Comparison of ENCODE assay signal across 9 cellular contexts in genomic region chr16:88442811-88443576, GRCh38. TPM values are rescaled to one million over a fixed set of nuclear protein-coding genes. Genes with fewer than 3 reads are reported as not detected.
DNase-seq lines count a peak whose midpoint lies in the region; ATAC-seq and TF ChIP-seq lines count a peak whose summit lies in the region.
"Had no signal": no experiment of that assay in that cellular context is flagged by ENCODE, and none has a peak within 500 bp of the region (broad histone marks: within the 10 kb centered on the region; RNA-seq: fewer than 3 reads in every experiment).

No MANE protein-coding gene starts in this region.

- no peaks in the 10 kb centered on the region for H3K9me3 Mint-ChIP-seq in activated T-helper 17 cell treated with anti-CD3 and anti-CD28 coated beads, Interleukin-2, amount 50 U/mL, for 72 hours
- H3K9me3 Mint-ChIP-seq: dendritic cell treated with granulocyte-macrophage colony-stimulating factor and Interleukin-4, amounts not matched to agents 40 ng/mL and 50 ng/mL, for 4 days had no signal

- CTCF ChIA-PET in GM10248 (lab: Yijun Ruan, JAX), result interaction anchor here (0.6 to 1.8 kb wide), 9 partner anchors 8 to 128 kb away, joined by 3 to 7 read pairs (median 4); partner anchors contain the start of genes ZC3H18 and ZFPM1

- no peaks in the 10 kb centered on the region for H3K4me1 Mint-ChIP-seq in activated T-helper 17 cell treated with anti-CD3 and anti-CD28 coated beads, Interleukin-2, amount 50 U/mL, for 72 hours

- in situ Hi-C loops in transverse colon (cut with MboI; ENCODE audit: low pct_ligation_motif_present in 1 of 4, low pct_unique_long_range_greater_than_20kb in 1 of 4, low sequenced_read_pairs in 3 of 4), result loop anchor here in 2 of 4 donors (10.0 to 25.0 kb wide), 2 partner anchors 82 to 119 kb away; partner anchors contain the start of gene ZC3H18 (in 1 of the 2)

- H3K4me3 ChIP-seq in fibroblast of villous mesenchyme (ENCODE audit: low read depth, low read length) (no peak overlapping the region), transverse colon (no peak overlapping the region)

- intact Hi-C loops in transverse colon (cut with DNase I; ENCODE audit: low total_unique reads), result loop anchor here (2.0 to 5.0 kb wide), 2 partner anchors 84 to 119 kb away; no protein-coding TSS in a partner anchor

- no peaks in the 10 kb centered on the region for H3K27me3 Mint-ChIP-seq in activated T-helper 17 cell treated with anti-CD3 and anti-CD28 coated beads, Interleukin-2, amount 50 U/mL, for 72 hours

- H3K36me3 Mint-ChIP-seq in activated T-helper 17 cell treated with anti-CD3 and anti-CD28 coated beads, Interleukin-2, amount 50 U/mL, for 72 hours (ENCODE audit: low read depth), result no peaks in the 10 kb centered on the region

- H3K27me3 ChIP-seq in transverse colon, result peaks cover 21% of the 10 kb centered on the region

- peaks cover 0 to 3% (median 1%) of the 10 kb centered on the region in 4 donors for H3K4me1 ChIP-seq in transverse colon

- WGBS in transverse colon (ENCODE audit: low coverage in 1 of 2), 2 donors, result 22% methylated on average over 36 of the region's 37 CpGs; no CpG with 5 or more reads in 1 of the 2 donors

- DNase-seq in GM10248 (ENCODE audit: extremely low spot score) (peak; percentile 92), HT1080 (ENCODE audit: low read depth) (peak; percentile 64), RPMI7951 (ENCODE audit: low read depth) (peak; percentile 60), fibroblast of villous mesenchyme (ENCODE audit: low read depth) (peak; percentile 60), omental fat pad (ENCODE audit: low spot score) (peak; percentile 46), transverse colon (peak; percentile 83)

- no peak overlapping the region for H3K27ac Mint-ChIP-seq in activated T-helper 17 cell treated with anti-CD3 and anti-CD28 coated beads, Interleukin-2, amount 50 U/mL, for 72 hours
- H3K27ac Mint-ChIP-seq: dendritic cell treated with granulocyte-macrophage colony-stimulating factor and Interleukin-4, amounts not matched to agents 40 ng/mL and 50 ng/mL, for 4 days had no signal

- TF ChIP-seq CTCF in GM10248 (IDR thresholded peaks at IDR 0.05; ENCODE audit: control extremely low read depth, extremely low read depth, low read depth, missing control alignments) (peak; percentile 98), fibroblast of villous mesenchyme (IDR thresholded peaks at IDR 0.05; ENCODE audit: insufficient read depth, low read depth, low read length) (peak; percentile 85), omental fat pad (IDR thresholded peaks at IDR 0.05) (peak in 1 of 3 donors; percentile 86), transverse colon (IDR thresholded peaks at IDR 0.05) (peak; percentile 94 to 99 (median 96))

- ATAC-seq in activated T-helper 17 cell treated with anti-CD3 and anti-CD28 coated beads, Interleukin-2, amount 50 U/mL, for 72 hours (replicated peaks), result peak; percentile 96
- ATAC-seq in omental fat pad (ENCODE audit: low FRiP score) (peak; percentile 80), GM19035 (IDR thresholded peaks at IDR 0.05; ENCODE audit: unreplicated experiment) (no peak)

- TF ChIP-seq POLR2A in transverse colon (IDR thresholded peaks at IDR 0.05), result no peak

- H3K4me3 Mint-ChIP-seq in activated T-helper 17 cell treated with anti-CD3 and anti-CD28 coated beads, Interleukin-2, amount 50 U/mL, for 72 hours, result peak overlapping the region; percentile 35
- H3K4me3 Mint-ChIP-seq: dendritic cell treated with granulocyte-macrophage colony-stimulating factor and Interleukin-4, amounts not matched to agents 40 ng/mL and 50 ng/mL, for 4 days had no signal

- no peaks in the 10 kb centered on the region for H3K9me3 ChIP-seq in transverse colon

- no peak overlapping the region for H3K27ac ChIP-seq in transverse colon

- no peaks in the 10 kb centered on the region for H3K36me3 ChIP-seq in transverse colon

- POLR2A ChIA-PET in GM10248 (lab: Yijun Ruan, JAX), result no interaction called here

- no peak for TF ChIP-seq EP300 in transverse colon (IDR thresholded peaks at IDR 0.05; ENCODE audit: low read depth)

RNA-seq across cellular contexts. Expression of gene ZFPM1, which starts 10.1 kb away (rescaled TPM):
- 1.4 and 1.9 TPM in 2 replicates for total RNA-seq in HT1080 (2014; rRNA removed; shearing (Covaris generic))
- polyA plus RNA-seq in HT1080 (2015; cell fraction: cytosol; rRNA removed), result 3.0 and 3.1 TPM in 2 replicates
- 2.1 and 3.0 TPM in 2 replicates for polyA plus RNA-seq in HT1080 (2015; cell fraction: nucleus; rRNA removed)
- 0.88 and 1.1 TPM in 2 replicates for total RNA-seq in RPMI7951 (2014; rRNA removed; shearing (Covaris generic))
- 10 to 100 TPM; 12.2 to 22.1 TPM for total RNA-seq in activated T-helper 17 cell treated with anti-CD3 and anti-CD28 coated beads, Interleukin-2, amount 50 U/mL, for 72 hours
- total RNA-seq in fibroblast of villous mesenchyme (2.6 TPM in 2 replicates), omental fat pad (1 to 10 TPM in 2 of 4 donors, under 1 TPM in 2; 0.50 to 4.0 (median 1.3) TPM), transverse colon (1 to 10 TPM; 1.2 to 4.6 (median 3.1) TPM)
